Comparison of ENCODE assay signal across 18 cellular contexts in genomic region chr9:130482463-130482862, GRCh38. TPM values are rescaled to one million over a fixed set of nuclear protein-coding genes. Genes with fewer than 3 reads are reported as not detected.
"Had no signal": no experiment of that assay in that cellular context is flagged by ENCODE, and none has a peak within 500 bp of the region (broad histone marks: within the 10 kb centered on the region; RNA-seq: fewer than 3 reads in every experiment).

No MANE protein-coding gene starts in this region.

- H3K4me3 Mint-ChIP-seq: activated naive CD8-positive, alpha-beta T cell; activated T-cell treated with anti-CD3 and anti-CD28 coated beads, Interleukin-2, amount 50 U/mL, for 24 hours; naive thymus-derived CD4-positive, alpha-beta T cell; neural crest cell; stimulated activated naive B cell treated with anti-CD40 and anti-IgM and Interleukin-4, amounts not matched to agents 10 μg/mL and 1 μg/mL and 100 μg/mL, for 72 hours; T-helper 2 cell treated with Interferon-gamma antibody and Interleukin-4, amounts not matched to agents 5 μg/mL and 100 μg/mL, for 36 hours had no signal

- DNase-seq: activated naive CD4-positive, alpha-beta T cell; activated T-cell treated with anti-CD3 and anti-CD28 coated beads, Interleukin-2, amount 50 U/mL, for 24 hours; adrenal gland; caudate nucleus; effector memory CD4-positive, alpha-beta T cell; foreskin keratinocyte; lower lobe of right lung; naive thymus-derived CD4-positive, alpha-beta T cell; occipital lobe; small intestine; stimulated activated naive B cell treated with anti-CD40 and anti-IgM and Interleukin-4, amounts not matched to agents 10 μg/mL and 1 μg/mL and 100 μg/mL, for 72 hours; transverse colon; uterus had no signal

- ATAC-seq: foreskin keratinocyte; lower lobe of right lung; naive thymus-derived CD4-positive, alpha-beta T cell; sciatic nerve; stimulated activated naive B cell treated with anti-CD40 and anti-IgM and Interleukin-4, amounts not matched to agents 10 μg/mL and 1 μg/mL and 100 μg/mL, for 72 hours had no signal

- H3K36me3 Mint-ChIP-seq: activated naive CD8-positive, alpha-beta T cell; naive thymus-derived CD4-positive, alpha-beta T cell; stimulated activated naive B cell treated with anti-CD40 and anti-IgM and Interleukin-4, amounts not matched to agents 10 μg/mL and 1 μg/mL and 100 μg/mL, for 72 hours had no signal

- H3K27ac Mint-ChIP-seq: activated naive CD8-positive, alpha-beta T cell; activated T-cell treated with anti-CD3 and anti-CD28 coated beads, Interleukin-2, amount 50 U/mL, for 24 hours; activated T-helper 2 cell treated with anti-CD3 and anti-CD28 coated beads, Interferon-gamma antibody, Interleukin-2, Interleukin-4, amounts not matched to agents 10 μg/mL and 5 μg/mL and 100 μg/mL, durations not matched to agents 14 hours and 24 hours and 36 hours; naive thymus-derived CD4-positive, alpha-beta T cell; stimulated activated naive B cell treated with anti-CD40 and anti-IgM and Interleukin-4, amounts not matched to agents 10 μg/mL and 1 μg/mL and 100 μg/mL, for 72 hours; T-helper 2 cell treated with Interferon-gamma antibody and Interleukin-4, amounts not matched to agents 5 μg/mL and 100 μg/mL, for 36 hours had no signal

- H3K9me3 ChIP-seq: adrenal gland, lower lobe of right lung, transverse colon, uterus had no signal

- H3K4me3 ChIP-seq: adrenal gland, lower lobe of right lung, transverse colon, uterus had no signal

- H3K27ac ChIP-seq: adrenal gland, foreskin keratinocyte, lower lobe of right lung, transverse colon, uterus had no signal

- H3K36me3 ChIP-seq: adrenal gland, transverse colon, uterus had no signal

- H3K9me3 Mint-ChIP-seq: activated T-cell treated with anti-CD3 and anti-CD28 coated beads, Interleukin-2, amount 50 U/mL, for 24 hours; activated T-helper 2 cell treated with anti-CD3 and anti-CD28 coated beads, Interferon-gamma antibody, Interleukin-2, Interleukin-4, amounts not matched to agents 10 μg/mL and 5 μg/mL and 100 μg/mL, durations not matched to agents 14 hours and 24 hours and 36 hours; naive thymus-derived CD4-positive, alpha-beta T cell; neural crest cell; stimulated activated naive B cell treated with anti-CD40 and anti-IgM and Interleukin-4, amounts not matched to agents 10 μg/mL and 1 μg/mL and 100 μg/mL, for 72 hours; T-helper 2 cell treated with Interferon-gamma antibody and Interleukin-4, amounts not matched to agents 5 μg/mL and 100 μg/mL, for 36 hours had no signal

- H3K4me1 ChIP-seq: adrenal gland, foreskin keratinocyte, lower lobe of right lung, transverse colon, uterus had no signal

RNA-seq across cellular contexts. Expression of gene ASS1, which starts 37.7 kb away (rescaled TPM):
- polyA plus RNA-seq: naive thymus-derived CD4-positive, alpha-beta T cell had no signal
